In genomic region chr19:11089254-11090013, GRCh38 we compare ENCODE assay signal across 8 cellular contexts. TPM values are rescaled to one million over a fixed set of nuclear protein-coding genes. Genes with fewer than 3 reads are reported as not detected.
DNase-seq lines count a peak whose midpoint lies in the region; ATAC-seq and TF ChIP-seq lines count a peak whose summit lies in the region.

LDLR (plus strand) TSS chr19:11089463; CDS start chr19:11089549, 86 bp downstream.

- peaks cover 9% of the 10 kb centered on the region; the same call in 1 of the 2 replicates for H3F3A ChIP-seq in SU-DHL-6 (ENCODE audit: insufficient read depth)

- H3K4me3 ChIP-seq in SU-DHL-6 (ENCODE audit: insufficient read depth, low read length, poor library complexity, severe bottlenecking): peak within 1 kb of the TSS; percentile 73

- H4K20me1 ChIP-seq in SU-DHL-6 (ENCODE audit: low read depth, low read length): peaks cover 16% of the 10 kb centered on the region; the same call in 1 of the 2 replicates

- no peaks in the 10 kb centered on the region for H3K9me2 ChIP-seq in SU-DHL-6 (replicated peaks; ENCODE audit: insufficient read depth, low read length)

- H3K27ac ChIP-seq in SU-DHL-6 (ENCODE audit: low read depth, low read length): peak within 1 kb of the TSS; percentile 91

- TF ChIP-seq POLR2A in GM15510 (IDR thresholded peaks at IDR 0.05; ENCODE audit: borderline replicate concordance, extremely low read depth, insufficient read length): peak; percentile 96

- DNase-seq in NCI-H1105 (lab: John Stamatoyannopoulos, UW): peak; percentile 87
- peak; percentile 79 to 81 for DNase-seq in activated naive CD4-positive, alpha-beta T cell treated with anti-CD3 and anti-CD28 coated beads, Interleukin-2, amount 50 U/mL, for 72 hours (ENCODE audit: low spot score in 2 of 2)
- peak; percentile 87 for DNase-seq in glomerular endothelial cell (ENCODE audit: extremely low read depth, low read depth, low spot score)
- peak; percentile 83 for DNase-seq in non-pigmented ciliary epithelial cell (ENCODE audit: low read depth)
- peak; percentile 74 for DNase-seq in superior temporal gyrus (ENCODE audit: extremely low spot score)

- H3K27me3 ChIP-seq in SU-DHL-6 (ENCODE audit: low read length): no peaks in the 10 kb centered on the region

- peak; percentile 47 to 58 for ATAC-seq in activated naive CD4-positive, alpha-beta T cell treated with anti-CD3 and anti-CD28 coated beads, Interleukin-2, amount 50 U/mL, for 72 hours
- ATAC-seq in GM19324 (IDR thresholded peaks at IDR 0.05; ENCODE audit: low FRiP score, unreplicated experiment): no peak

- H3K4me2 ChIP-seq in SU-DHL-6 (ENCODE audit: low read depth, low read length, poor library complexity, severe bottlenecking): peak within 1 kb of the TSS; percentile 57

- peaks cover 6 to 39% of the 10 kb centered on the region in 2 donors for H3K36me3 Mint-ChIP-seq in activated naive CD4-positive, alpha-beta T cell treated with anti-CD3 and anti-CD28 coated beads, Interleukin-2, amount 50 U/mL, for 72 hours

- H3K9me3 Mint-ChIP-seq in activated naive CD4-positive, alpha-beta T cell treated with anti-CD3 and anti-CD28 coated beads, Interleukin-2, amount 50 U/mL, for 72 hours: no peaks in the 10 kb centered on the region

- peak within 1 kb of the TSS; percentile 83 for H3K9ac ChIP-seq in SU-DHL-6 (ENCODE audit: low read length)

- TF ChIP-seq CTCF in SU-DHL-6 (IDR thresholded peaks at IDR 0.05; ENCODE audit: insufficient read depth, low read length, poor library complexity, severe bottlenecking): no peak

- H3K79me2 ChIP-seq in SU-DHL-6 (ENCODE audit: insufficient read depth, low read length): peaks cover 40% of the 10 kb centered on the region

- peak within 1 kb of the TSS; percentile 99 to 100 for H3K27ac Mint-ChIP-seq in activated naive CD4-positive, alpha-beta T cell treated with anti-CD3 and anti-CD28 coated beads, Interleukin-2, amount 50 U/mL, for 72 hours

- H3K9me3 ChIP-seq in SU-DHL-6 (ENCODE audit: insufficient read depth, low read length): no peaks in the 10 kb centered on the region

- no peak within 1 kb of the TSS for H2AFZ ChIP-seq in SU-DHL-6 (ENCODE audit: low read depth, low read length, severe bottlenecking)

- 0 out of 2 replicates have a peak, but pooled peaks cover 4% of the 10 kb centered on the region for H3K36me3 ChIP-seq in SU-DHL-6 (ENCODE audit: low read length)

RNA-seq across cellular contexts. Expression of gene LDLR, which starts in this region (rescaled TPM):
- total RNA-seq in activated naive CD4-positive, alpha-beta T cell treated with anti-CD3 and anti-CD28 coated beads, Interleukin-2, amount 50 U/mL, for 72 hours: 10 to 100 TPM; 53.0 to 66.6 TPM
- total RNA-seq in glomerular endothelial cell: 105 and 163 TPM in 2 replicates
